22 cellular contexts compared by ENCODE assay signal in the genomic region with DNA sequence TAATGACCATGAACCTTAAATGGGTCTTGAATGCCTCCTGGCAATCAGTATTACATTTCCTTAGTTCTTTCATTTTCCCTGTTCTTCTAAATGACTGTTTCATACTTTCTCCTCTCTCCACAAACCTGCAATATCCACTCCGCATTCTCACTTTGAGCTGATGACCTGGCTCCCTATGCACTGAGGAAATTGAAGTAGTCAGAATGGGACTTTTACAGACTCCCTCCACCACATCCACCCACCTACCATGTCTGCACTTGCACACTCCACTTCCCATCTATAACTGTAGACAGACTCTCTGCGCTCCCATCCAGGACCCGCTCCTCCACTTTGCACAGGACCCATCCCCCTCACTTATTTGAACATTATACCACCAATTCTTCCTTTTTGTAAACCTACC. TPM values are rescaled to one million over a fixed set of nuclear protein-coding genes. Genes with fewer than 3 reads are reported as not detected.
"Had no signal": no experiment of that assay in that cellular context is flagged by ENCODE, and none has a peak within 500 bp of the region (broad histone marks: within the 10 kb centered on the region; RNA-seq: fewer than 3 reads in every experiment).

No MANE protein-coding gene starts in this region.

- H3K9me3 ChIP-seq: heart right ventricle, pancreas had no signal

- H3K4me3 Mint-ChIP-seq: mesothelial cell of epicardium, nephron had no signal

- H3K4me3 ChIP-seq: coronary artery, heart right ventricle, pancreas had no signal

- H3K4me1 ChIP-seq: pancreas had no signal

- H3K9me3 Mint-ChIP-seq: mesothelial cell of epicardium had no signal

- H3K36me3 ChIP-seq: heart right ventricle, pancreas had no signal

- H3K27ac Mint-ChIP-seq: mesothelial cell of epicardium, nephron, progenitor cell of endocrine pancreas had no signal

- H3K36me3 Mint-ChIP-seq: mesothelial cell of epicardium had no signal

- DNase-seq: effector CD4-positive, alpha-beta T cell; heart right ventricle; hypothalamus; islet precursor cell; mammary epithelial cell; occipital lobe; pancreas; right cardiac atrium; small intestine; stimulated activated CD4-positive, alpha-beta T cell treated with anti-CD3 and anti-CD28 coated beads, Interleukin-12 subunit alpha, Interleukin-12 subunit beta, amount 100 ng/mL, for 4 hours; stimulated activated naive CD4-positive, alpha-beta T cell treated with Interleukin-2 at 50 U/mL for 16 hours; trophoblast cell had no signal

- ATAC-seq: esophagus mucosa, heart right ventricle, left lobe of liver, pancreas had no signal

- H3K4me1 Mint-ChIP-seq: mesothelial cell of epicardium, nephron had no signal

- H3K27me3 ChIP-seq: heart right ventricle, pancreas had no signal

- H3K27ac ChIP-seq: coronary artery, heart right ventricle, pancreas had no signal

RNA-seq across cellular contexts. Expression of a gene that starts 36.2 kb away (rescaled TPM):
- total RNA-seq: fibroblast of lung, left lobe of liver, mammary epithelial cell, mesothelial cell of epicardium, myocyte, occipital lobe, progenitor cell of endocrine pancreas had no signal
- polyA plus RNA-seq: fibroblast of lung, mammary epithelial cell had no signal

RNA-seq across cellular contexts. Expression of a gene that starts 42.2 kb away (rescaled TPM):
- total RNA-seq: dermis microvascular lymphatic vessel endothelial cell, esophagus mucosa, fibroblast of lung, frontal cortex, mammary epithelial cell, mesothelial cell of epicardium, myocyte, occipital lobe, progenitor cell of endocrine pancreas had no signal
- polyA plus RNA-seq: fibroblast of lung, mammary epithelial cell had no signal
